24 cellular contexts compared by ENCODE assay signal in the genomic region with DNA sequence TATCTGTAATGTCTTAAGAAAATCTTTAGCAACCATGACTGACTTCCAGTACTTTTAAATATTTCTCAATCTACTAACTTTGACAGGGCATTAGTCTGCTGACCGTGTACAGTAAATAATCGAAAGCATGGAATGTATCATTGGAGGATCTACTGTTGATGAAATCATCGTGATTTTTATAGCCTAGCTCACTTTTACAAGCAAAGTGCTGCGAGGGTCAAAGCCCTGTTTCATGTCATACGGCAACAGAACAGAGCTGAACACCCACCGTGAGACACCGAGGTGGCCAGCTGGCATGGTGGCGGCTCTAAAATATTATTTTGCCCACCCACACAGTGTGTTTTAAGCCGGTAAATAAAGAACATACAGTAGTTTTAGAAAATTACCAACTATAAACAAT.
DNase-seq lines count a peak whose midpoint lies in the region; FAIRE-seq and TF ChIP-seq lines count a peak whose summit lies in the region.
"Had no signal": no experiment of that assay in that cellular context is flagged by ENCODE, and none has a peak within 500 bp of the region (broad histone marks: within the 10 kb centered on the region; RNA-seq: fewer than 3 reads in every experiment).

No MANE protein-coding gene starts in this region.

- no peaks in the 10 kb centered on the region for H3K4me1 ChIP-seq in skeletal muscle satellite cell (ENCODE audit: control insufficient read depth, insufficient read depth, low read length)
- no peaks in the 10 kb centered on the region for H3K4me1 ChIP-seq in Peyer's patch
- H3K4me1 ChIP-seq: BLaER1 had no signal

- peak; percentile 96 for FAIRE-seq in endometrium (lab: Jason Lieb, UNC)
- FAIRE-seq: GM18507, RCC 7860 had no signal

- CTCF ChIA-PET in HEK293T (lab: Yijun Ruan, JAX), result no interaction called here

- no peak overlapping the region for H3K27ac ChIP-seq in Peyer's patch
- H3K27ac ChIP-seq: BLaER1 had no signal

- H3K4me2 ChIP-seq in skeletal muscle satellite cell (ENCODE audit: low read length), result peak overlapping the region; percentile 66
- H3K4me2 ChIP-seq: BLaER1 had no signal

- H3K9me3 Mint-ChIP-seq in T-helper 2 cell treated with Interferon-gamma antibody and Interleukin-4, amounts not matched to agents 5 μg/mL and 100 μg/mL, for 36 hours, result peaks cover 5% of the 10 kb centered on the region

- DNase-seq in HEK293T (ENCODE audit: extremely low spot score), result peak; percentile 41
- DNase-seq in foreskin fibroblast, result peak; percentile 1 to 11
- DNase-seq in activated CD4-positive, alpha-beta T cell treated with anti-CD3 and anti-CD28 coated beads for 4 hours, result no peak
- DNase-seq in T-helper 2 cell treated with Interferon-gamma antibody and Interleukin-4, amounts not matched to agents 5 μg/mL and 100 μg/mL, for 36 hours (ENCODE audit: low spot score), result no peak
- no peak for DNase-seq in stimulated activated CD4-positive, alpha-beta T cell treated with anti-CD3 and anti-CD28 coated beads, Interleukin-4, amount 100 ng/mL, for 4 hours
- no peak for DNase-seq in Peyer's patch
- DNase-seq: CD4-positive, CD25-positive, alpha-beta regulatory T cell; DMS153; DND-41; Karpas-422; NCI-H1092 treated with DMSO at 0.1 percent for 48 hours; NCI-H1436; NCI-H187; NCI-H2081 treated with DMSO at 0.1 percent for 48 hours; NCI-H2171; NCI-H226; NCI-H510A; NCI-H69; OCI-M1 had no signal

- TF ChIP-seq CTCF in foreskin fibroblast (IDR thresholded peaks at IDR 0.05; ENCODE audit: low read depth, low read length) (no peak), Peyer's patch (IDR thresholded peaks at IDR 0.05) (no peak)

- H3K9ac ChIP-seq in skeletal muscle satellite cell (ENCODE audit: low read depth, low read length), result no peak overlapping the region
- H3K9ac ChIP-seq: BLaER1 had no signal

- H3K4me1 Mint-ChIP-seq in T-helper 2 cell treated with Interferon-gamma antibody and Interleukin-4, amounts not matched to agents 5 μg/mL and 100 μg/mL, for 36 hours (ENCODE audit: low read depth), result no peaks in the 10 kb centered on the region
- H3K4me1 Mint-ChIP-seq: CD4-positive, CD25-positive, alpha-beta regulatory T cell had no signal

- no peaks in the 10 kb centered on the region for H3K36me3 ChIP-seq in skeletal muscle satellite cell (ENCODE audit: insufficient read depth, low read length)
- H3K36me3 ChIP-seq in Peyer's patch, result no peaks in the 10 kb centered on the region
- H3K36me3 ChIP-seq: BLaER1 had no signal

- no peaks in the 10 kb centered on the region for H3K9me3 ChIP-seq in skeletal muscle satellite cell (replicated peaks; ENCODE audit: low read length)
- no peaks in the 10 kb centered on the region for H3K9me3 ChIP-seq in Peyer's patch
- H3K9me3 ChIP-seq: BLaER1 had no signal

- no peaks in the 10 kb centered on the region for H3K27me3 Mint-ChIP-seq in T-helper 2 cell treated with Interferon-gamma antibody and Interleukin-4, amounts not matched to agents 5 μg/mL and 100 μg/mL, for 36 hours (ENCODE audit: low read depth)
- H3K27me3 Mint-ChIP-seq: CD4-positive, CD25-positive, alpha-beta regulatory T cell had no signal

- no peak for TF ChIP-seq POLR2A in Peyer's patch (IDR thresholded peaks at IDR 0.05)

- H3K27ac Mint-ChIP-seq in T-helper 2 cell treated with Interferon-gamma antibody and Interleukin-4, amounts not matched to agents 5 μg/mL and 100 μg/mL, for 36 hours, result no peak overlapping the region
- H3K27ac Mint-ChIP-seq: CD4-positive, CD25-positive, alpha-beta regulatory T cell had no signal

- H3K4me3 ChIP-seq in foreskin fibroblast (ENCODE audit: low read depth in 1 of 2, low read length in 2 of 2) (no peak overlapping the region), skeletal muscle satellite cell (ENCODE audit: low read length) (no peak overlapping the region), Peyer's patch (no peak overlapping the region)
- H3K4me3 ChIP-seq: BLaER1 had no signal

- H3K4me3 Mint-ChIP-seq in T-helper 2 cell treated with Interferon-gamma antibody and Interleukin-4, amounts not matched to agents 5 μg/mL and 100 μg/mL, for 36 hours, result no peak overlapping the region
- H3K4me3 Mint-ChIP-seq: CD4-positive, CD25-positive, alpha-beta regulatory T cell had no signal

- H3K27me3 ChIP-seq in skeletal muscle satellite cell (ENCODE audit: control insufficient read depth, insufficient read depth, low read length) (no peaks in the 10 kb centered on the region), Peyer's patch (no peaks in the 10 kb centered on the region)
- H3K27me3 ChIP-seq: BLaER1 had no signal

- no peaks in the 10 kb centered on the region for H3K36me3 Mint-ChIP-seq in T-helper 2 cell treated with Interferon-gamma antibody and Interleukin-4, amounts not matched to agents 5 μg/mL and 100 μg/mL, for 36 hours (ENCODE audit: low read depth)
- H3K36me3 Mint-ChIP-seq: CD4-positive, CD25-positive, alpha-beta regulatory T cell had no signal

- POLR2A ChIA-PET in HEK293T (lab: Yijun Ruan, JAX), result no interaction called here

TF ChIP-seq in HEK293T, 16 proteins besides CTCF, POLR2A, EP300 and RAD21:
- TF ChIP-seq CTBP1 (IDR thresholded peaks at IDR 0.05; ENCODE audit: borderline replicate concordance), result peak; percentile 50; the same call in 1 of the 2 replicates
- TF ChIP-seq, protein P1, sequence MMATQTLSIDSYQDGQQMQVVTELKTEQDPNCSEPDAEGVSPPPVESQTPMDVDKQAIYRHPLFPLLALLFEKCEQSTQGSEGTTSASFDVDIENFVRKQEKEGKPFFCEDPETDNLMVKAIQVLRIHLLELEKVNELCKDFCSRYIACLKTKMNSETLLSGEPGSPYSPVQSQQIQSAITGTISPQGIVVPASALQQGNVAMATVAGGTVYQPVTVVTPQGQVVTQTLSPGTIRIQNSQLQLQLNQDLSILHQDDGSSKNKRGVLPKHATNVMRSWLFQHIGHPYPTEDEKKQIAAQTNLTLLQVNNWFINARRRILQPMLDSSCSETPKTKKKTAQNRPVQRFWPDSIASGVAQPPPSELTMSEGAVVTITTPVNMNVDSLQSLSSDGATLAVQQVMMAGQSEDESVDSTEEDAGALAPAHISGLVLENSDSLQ (IDR thresholded peaks at IDR 0.05), result peak; percentile 74
- no peak for TF ChIP-seq ARNT (IDR thresholded peaks at IDR 0.05)

Comparison
In these comparisons a context has a peak if more than half of its experiments do, and no peak if none do; other contexts are left out.
1. DNase-seq: peak in HEK293T (single experiment) and foreskin fibroblast (2 of 2); none in activated CD4-positive, alpha-beta T cell treated with anti-CD3 and anti-CD28 coated beads for 4 hours (0 of 2), T-helper 2 cell treated with Interferon-gamma antibody and Interleukin-4, amounts not matched to agents 5 μg/mL and 100 μg/mL, for 36 hours (single experiment), stimulated activated CD4-positive, alpha-beta T cell treated with anti-CD3 and anti-CD28 coated beads, Interleukin-4, amount 100 ng/mL, for 4 hours (0 of 2) and Peyer's patch (0 of 3).